8 cellular contexts compared by ENCODE assay signal in genomic region chr1:61743716-61744620, GRCh38. TPM values are rescaled to one million over a fixed set of nuclear protein-coding genes. Genes with fewer than 3 reads are reported as not detected.
A peak's percentile ranks its signal among the peaks of the same experiment; 100 is the strongest.
DNase-seq lines count a peak whose midpoint lies in the region; ATAC-seq and TF ChIP-seq lines count a peak whose summit lies in the region.

No MANE protein-coding gene starts in this region.

- no peak overlapping the region for H3K27ac Mint-ChIP-seq in activated CD8-positive, alpha-beta memory T cell treated with anti-CD3 and anti-CD28 coated beads, Interleukin-2, amount 10 ng/mL, durations not matched to agents 7 days and 5 days
- no peak overlapping the region for H3K27ac Mint-ChIP-seq in activated naive CD8-positive, alpha-beta T cell treated with anti-CD3 and anti-CD28 coated beads, Interleukin-2, amount 10 ng/mL, durations not matched to agents 7 days and 5 days
- peak overlapping the region; percentile 5 to 89 (median 76) for H3K27ac Mint-ChIP-seq in immature natural killer cell

- CTCF ChIA-PET in activated CD8-positive, alpha-beta memory T cell treated with anti-CD3 and anti-CD28 coated beads, Interleukin-2, amount 10 ng/mL, durations not matched to agents 7 days and 5 days (lab: Charles Lee): interaction anchor here (0.7 to 1.2 kb wide), 2 partner anchors 19 to 208 kb away, joined by 3 read pairs; partner anchors contain the start of gene TM2D1

- no peaks in the 10 kb centered on the region for H3K36me3 ChIP-seq in thoracic aorta

- peaks cover 27% of the 10 kb centered on the region for H3K4me1 Mint-ChIP-seq in activated CD8-positive, alpha-beta memory T cell treated with anti-CD3 and anti-CD28 coated beads, Interleukin-2, amount 10 ng/mL, durations not matched to agents 7 days and 5 days
- peaks cover 15% of the 10 kb centered on the region for H3K4me1 Mint-ChIP-seq in activated naive CD8-positive, alpha-beta T cell treated with anti-CD3 and anti-CD28 coated beads, Interleukin-2, amount 10 ng/mL, durations not matched to agents 7 days and 5 days
- peaks cover 17 to 21% of the 10 kb centered on the region in 2 donors for H3K4me1 Mint-ChIP-seq in immature natural killer cell

- ATAC-seq in activated CD8-positive, alpha-beta memory T cell treated with anti-CD3 and anti-CD28 coated beads, Interleukin-2, amount 10 ng/mL, durations not matched to agents 7 days and 5 days: no peak
- ATAC-seq in activated naive CD8-positive, alpha-beta T cell treated with anti-CD3 and anti-CD28 coated beads, Interleukin-2, amount 10 ng/mL, durations not matched to agents 7 days and 5 days (ENCODE audit: low read depth): no peak
- ATAC-seq in thoracic aorta (ENCODE audit: insufficient number of reproducible peaks, low FRiP score, low read depth): no peak

- POLR2A ChIA-PET in activated naive CD8-positive, alpha-beta T cell treated with anti-CD3 and anti-CD28 coated beads, Interleukin-2, amount 10 ng/mL, durations not matched to agents 7 days and 5 days (lab: Charles Lee): interaction anchor here (0.7 to 3.0 kb wide), 2 partner anchors 19 to 39 kb away, joined by 4 to 14 read pairs; partner anchors contain the start of gene TM2D1

- H3K4me3 ChIP-seq in thoracic aorta: peak overlapping the region; percentile 78

- no peaks in the 10 kb centered on the region for H3K27me3 ChIP-seq in thoracic aorta (replicated peaks; ENCODE audit: insufficient read depth)

- H3K9me3 Mint-ChIP-seq in activated CD8-positive, alpha-beta memory T cell treated with anti-CD3 and anti-CD28 coated beads, Interleukin-2, amount 10 ng/mL, durations not matched to agents 7 days and 5 days (ENCODE audit: low read depth): no peaks in the 10 kb centered on the region
- no peaks in the 10 kb centered on the region for H3K9me3 Mint-ChIP-seq in activated naive CD8-positive, alpha-beta T cell treated with anti-CD3 and anti-CD28 coated beads, Interleukin-2, amount 10 ng/mL, durations not matched to agents 7 days and 5 days
- no peaks in the 10 kb centered on the region for H3K9me3 Mint-ChIP-seq in immature natural killer cell

- H3K9me3 ChIP-seq in thoracic aorta: no peaks in the 10 kb centered on the region

- H3K4me1 ChIP-seq in thoracic aorta (ENCODE audit: control insufficient read depth in 1 of 2, low read depth in 2 of 2): peaks cover 21 to 48% of the 10 kb centered on the region in 2 donors

- H3K36me3 Mint-ChIP-seq in activated CD8-positive, alpha-beta memory T cell treated with anti-CD3 and anti-CD28 coated beads, Interleukin-2, amount 10 ng/mL, durations not matched to agents 7 days and 5 days: peaks cover 3% of the 10 kb centered on the region
- peaks cover 4% of the 10 kb centered on the region for H3K36me3 Mint-ChIP-seq in activated naive CD8-positive, alpha-beta T cell treated with anti-CD3 and anti-CD28 coated beads, Interleukin-2, amount 10 ng/mL, durations not matched to agents 7 days and 5 days
- no peaks in the 10 kb centered on the region for H3K36me3 Mint-ChIP-seq in immature natural killer cell

- H3K4me3 Mint-ChIP-seq in activated CD8-positive, alpha-beta memory T cell treated with anti-CD3 and anti-CD28 coated beads, Interleukin-2, amount 10 ng/mL, durations not matched to agents 7 days and 5 days: peak overlapping the region; percentile 64
- peak overlapping the region; percentile 66 for H3K4me3 Mint-ChIP-seq in activated naive CD8-positive, alpha-beta T cell treated with anti-CD3 and anti-CD28 coated beads, Interleukin-2, amount 10 ng/mL, durations not matched to agents 7 days and 5 days
- peak overlapping the region; percentile 77 to 87 (median 83) for H3K4me3 Mint-ChIP-seq in immature natural killer cell

- DNase-seq in activated CD8-positive, alpha-beta memory T cell treated with anti-CD3 and anti-CD28 coated beads, Interleukin-2, amount 10 ng/mL, durations not matched to agents 7 days and 5 days: no peak
- no peak for DNase-seq in activated CD8-positive, alpha-beta memory T cell treated with anti-CD3 and anti-CD28 coated beads for 24 hours
- DNase-seq in activated naive CD8-positive, alpha-beta T cell treated with anti-CD3 and anti-CD28 coated beads, Interleukin-2, amount 10 ng/mL, durations not matched to agents 7 days and 5 days: no peak
- DNase-seq in immature natural killer cell (no peak), thoracic aorta (ENCODE audit: low spot score) (no peak), NCI-H526 (lab: John Stamatoyannopoulos, UW) (no peak), SK-N-DZ (ENCODE audit: low spot score) (no peak)
- no peak for DNase-seq in stimulated activated CD4-positive, alpha-beta T cell treated with anti-CD3 and anti-CD28 coated beads, Interleukin-4, amount 100 ng/mL, for 4 hours

- H3K27ac ChIP-seq in thoracic aorta: peak overlapping the region; percentile 92 to 99

- no peak for TF ChIP-seq CTCF in thoracic aorta (IDR thresholded peaks at IDR 0.05)

- no peaks in the 10 kb centered on the region for H3K27me3 Mint-ChIP-seq in activated CD8-positive, alpha-beta memory T cell treated with anti-CD3 and anti-CD28 coated beads, Interleukin-2, amount 10 ng/mL, durations not matched to agents 7 days and 5 days
- no peaks in the 10 kb centered on the region for H3K27me3 Mint-ChIP-seq in activated naive CD8-positive, alpha-beta T cell treated with anti-CD3 and anti-CD28 coated beads, Interleukin-2, amount 10 ng/mL, durations not matched to agents 7 days and 5 days
- H3K27me3 Mint-ChIP-seq in immature natural killer cell (ENCODE audit: low read depth in 3 of 3): peaks cover 2 to 10% (median 9%) of the 10 kb centered on the region in 3 donors

RNA-seq across cellular contexts. Expression of gene PATJ, which starts 1.7 kb away (rescaled TPM):
- 10 to 100 TPM in 1 of 2 experiments, 1 to 10 TPM in 1; 6.8 to 13.7 TPM for total RNA-seq in activated CD8-positive, alpha-beta memory T cell treated with anti-CD3 and anti-CD28 coated beads, Interleukin-2, amount 10 ng/mL, durations not matched to agents 7 days and 5 days
- total RNA-seq in activated naive CD8-positive, alpha-beta T cell treated with anti-CD3 and anti-CD28 coated beads, Interleukin-2, amount 10 ng/mL, durations not matched to agents 7 days and 5 days: 10 to 100 TPM; 24.5 to 27.2 TPM
- polyA plus RNA-seq in immature natural killer cell: 1 to 10 TPM; 2.9 to 7.2 (median 5.9) TPM
- total RNA-seq in thoracic aorta: 10 to 100 TPM; 47.8 to 64.5 TPM
- polyA plus RNA-seq in SK-N-DZ (2014; cell fraction: cytosol; rRNA removed): 2.9 and 4.0 TPM in 2 replicates
- polyA plus RNA-seq in SK-N-DZ (2014; cell fraction: nucleus; rRNA removed): 2.9 and 4.7 TPM in 2 replicates

RNA-seq across cellular contexts. Expression of gene TM2D1, which starts 19.0 kb away (rescaled TPM):
- total RNA-seq in activated CD8-positive, alpha-beta memory T cell treated with anti-CD3 and anti-CD28 coated beads, Interleukin-2, amount 10 ng/mL, durations not matched to agents 7 days and 5 days: 10 to 100 TPM; 29.0 to 33.1 TPM
- total RNA-seq in activated naive CD8-positive, alpha-beta T cell treated with anti-CD3 and anti-CD28 coated beads, Interleukin-2, amount 10 ng/mL, durations not matched to agents 7 days and 5 days: 10 to 100 TPM; 37.7 to 43.8 TPM
- polyA plus RNA-seq in immature natural killer cell: 10 to 100 TPM; 38.8 to 47.0 (median 46.9) TPM
- 100 to 1,000 TPM in 1 of 2 donors, 10 to 100 TPM in 1; 93.7 to 114 TPM for total RNA-seq in thoracic aorta
- 53.1 and 74.9 TPM in 2 replicates for polyA plus RNA-seq in SK-N-DZ (2014; cell fraction: cytosol; rRNA removed)
- polyA plus RNA-seq in SK-N-DZ (2014; cell fraction: nucleus; rRNA removed): 28.8 and 45.3 TPM in 2 replicates

Comparison
In these comparisons a context has a peak if more than half of its experiments do, and no peak if none do; other contexts are left out.
1. H3K27ac Mint-ChIP-seq: peak in immature natural killer cell (6 of 6); none in activated CD8-positive, alpha-beta memory T cell treated with anti-CD3 and anti-CD28 coated beads, Interleukin-2, amount 10 ng/mL, durations not matched to agents 7 days and 5 days (single experiment) and activated naive CD8-positive, alpha-beta T cell treated with anti-CD3 and anti-CD28 coated beads, Interleukin-2, amount 10 ng/mL, durations not matched to agents 7 days and 5 days (single experiment).
2. Peak in every context shown above with its lines, with median percentiles within 50 percentile points of each other: H3K4me3 Mint-ChIP-seq.